Comparison of ENCODE assay signal across 1 cellular context in genomic region chr2:152335016-152335850, GRCh38.
A peak's percentile ranks its signal among the peaks of the same experiment; 100 is the strongest.
TF ChIP-seq lines count a peak whose summit lies in the region.

Gene FMNL2 (plus strand): TSS chr2:152335174.

TF ChIP-seq in HepG2, 621 proteins besides CTCF, POLR2A, EP300 and RAD21 (continued from another document and continues in another):
- TF ChIP-seq SMYD3 (CRISPR knock-in tag; IDR thresholded peaks at IDR 0.05) (no peak), CC2D1A (CRISPR knock-in tag; IDR thresholded peaks at IDR 0.05) (no peak), RFXAP (CRISPR knock-in tag; IDR thresholded peaks at IDR 0.05; ENCODE audit: borderline replicate concordance) (peak; percentile 73), ZSCAN25 (CRISPR knock-in tag; IDR thresholded peaks at IDR 0.05) (peak; percentile 68; the same call in 1 of the 2 replicates), LCORL (IDR thresholded peaks at IDR 0.05) (no peak), LCORL (CRISPR knock-in tag; IDR thresholded peaks at IDR 0.05) (peak; percentile 82), SNAI1 (CRISPR knock-in tag; IDR thresholded peaks at IDR 0.05; ENCODE audit: borderline replicate concordance) (no peak), ZBTB2 (CRISPR knock-in tag; IDR thresholded peaks at IDR 0.05; ENCODE audit: low read depth) (no peak), CCDC6 (CRISPR knock-in tag; IDR thresholded peaks at IDR 0.05) (peak; percentile 89; the same call in 1 of the 2 replicates), THAP11 (CRISPR knock-in tag; IDR thresholded peaks at IDR 0.05) (peak; percentile 98), GABPB1 (CRISPR knock-in tag; IDR thresholded peaks at IDR 0.05) (peak; percentile 90), SIN3A (IDR thresholded peaks at IDR 0.05; ENCODE audit: borderline replicate concordance, low read depth, low read length) (peak; percentile 82; the same call in 1 of the 2 replicates), E2F1 (CRISPR knock-in tag; IDR thresholded peaks at IDR 0.05) (peak; percentile 76), ZNF251 (CRISPR knock-in tag; IDR thresholded peaks at IDR 0.05) (no peak), NFYC (CRISPR knock-in tag; IDR thresholded peaks at IDR 0.05) (peak; percentile 21; the same call in 1 of the 2 replicates), POGZ (CRISPR knock-in tag; IDR thresholded peaks at IDR 0.05) (peak; percentile 76), TMF1 (CRISPR knock-in tag; IDR thresholded peaks at IDR 0.05; ENCODE audit: low read depth) (peak; percentile 55), STAT5B (CRISPR knock-in tag; IDR thresholded peaks at IDR 0.05) (no peak), ZSCAN20 (CRISPR knock-in tag; IDR thresholded peaks at IDR 0.05; ENCODE audit: borderline replicate concordance) (peak; percentile 90; the same call in 1 of the 2 replicates), GLI4 (CRISPR knock-in tag; IDR thresholded peaks at IDR 0.05; ENCODE audit: borderline replicate concordance) (no peak), MTF2 (CRISPR knock-in tag; IDR thresholded peaks at IDR 0.05; ENCODE audit: borderline replicate concordance) (peak; percentile 91; the same call in 1 of the 2 replicates), ZNF362 (CRISPR knock-in tag; IDR thresholded peaks at IDR 0.05; ENCODE audit: borderline replicate concordance) (no peak), MXD4 (CRISPR knock-in tag; IDR thresholded peaks at IDR 0.05) (peak; percentile 72; the same call in 1 of the 2 replicates), ZNF264 (CRISPR knock-in tag; IDR thresholded peaks at IDR 0.05) (peak; percentile 79), SRY (CRISPR knock-in tag; IDR thresholded peaks at IDR 0.05) (peak; percentile 92), ZBTB21 (CRISPR knock-in tag; IDR thresholded peaks at IDR 0.05) (no peak), ZNF33B (CRISPR knock-in tag; IDR thresholded peaks at IDR 0.05) (peak; percentile 96; the same call in 1 of the 2 replicates), ZNF512 (CRISPR knock-in tag; IDR thresholded peaks at IDR 0.05) (no peak), MLLT10 (CRISPR knock-in tag; IDR thresholded peaks at IDR 0.05) (no peak), ZNF276 (CRISPR knock-in tag; IDR thresholded peaks at IDR 0.05; ENCODE audit: low read depth) (peak; percentile 62; the same call in 1 of the 2 replicates), ZNF513 (CRISPR knock-in tag; conservative IDR thresholded peaks at IDR 0.05) (no peak), THAP7 (CRISPR knock-in tag; IDR thresholded peaks at IDR 0.05) (0 out of 2 replicates have a peak, but pooled peaks have one; percentile 85), BCL6 (CRISPR knock-in tag; IDR thresholded peaks at IDR 0.05) (peak; percentile 70), BCLAF1 (IDR thresholded peaks at IDR 0.05) (no peak), NFE2L2 (IDR thresholded peaks at IDR 0.05; ENCODE audit: low read length) (no peak), NFE2 (CRISPR knock-in tag; IDR thresholded peaks at IDR 0.05) (no peak), ESRRA (CRISPR knock-in tag; IDR thresholded peaks at IDR 0.05; ENCODE audit: low read depth) (no peak), ZNF850 (CRISPR knock-in tag; conservative IDR thresholded peaks at IDR 0.05) (no peak), ZFP36L2 (CRISPR knock-in tag; IDR thresholded peaks at IDR 0.05) (no peak), MIER3 (CRISPR knock-in tag; IDR thresholded peaks at IDR 0.05; ENCODE audit: borderline replicate concordance) (peak; percentile 59; the same call in 1 of the 2 replicates), FOXC1 (CRISPR knock-in tag; IDR thresholded peaks at IDR 0.05; ENCODE audit: borderline replicate concordance) (peak; percentile 98), KDM3A (CRISPR knock-in tag; IDR thresholded peaks at IDR 0.05; ENCODE audit: low read depth) (peak; percentile 88), SAP130 (CRISPR knock-in tag; IDR thresholded peaks at IDR 0.05; ENCODE audit: low read depth) (peak; percentile 91), ZNF772 (CRISPR knock-in tag; IDR thresholded peaks at IDR 0.05) (peak; percentile 68), ZNF292 (CRISPR knock-in tag; IDR thresholded peaks at IDR 0.05; ENCODE audit: borderline replicate concordance, low read depth) (0 out of 2 replicates have a peak, but pooled peaks have one; percentile 28), ZNF556 (CRISPR knock-in tag; IDR thresholded peaks at IDR 0.05; ENCODE audit: borderline replicate concordance) (peak; percentile 94; the same call in 1 of the 2 replicates), ZNF703 (CRISPR knock-in tag; IDR thresholded peaks at IDR 0.05; ENCODE audit: borderline replicate concordance) (no peak; the same call in 1 of the 2 replicates), MNT (IDR thresholded peaks at IDR 0.05) (no peak), PTBP1 (IDR thresholded peaks at IDR 0.05; ENCODE audit: low read depth, low read length, poor library complexity, severe bottlenecking) (peak; percentile 13), PAWR (CRISPR knock-in tag; IDR thresholded peaks at IDR 0.05; ENCODE audit: borderline replicate concordance) (peak; percentile 86; the same call in 1 of the 2 replicates), DMTF1 (CRISPR knock-in tag; IDR thresholded peaks at IDR 0.05) (no peak), ZNF605 (CRISPR knock-in tag; IDR thresholded peaks at IDR 0.05) (no peak), JDP2 (CRISPR knock-in tag; IDR thresholded peaks at IDR 0.05; ENCODE audit: borderline replicate concordance) (no peak)
